31 cellular contexts compared by ENCODE assay signal in the genomic region with DNA sequence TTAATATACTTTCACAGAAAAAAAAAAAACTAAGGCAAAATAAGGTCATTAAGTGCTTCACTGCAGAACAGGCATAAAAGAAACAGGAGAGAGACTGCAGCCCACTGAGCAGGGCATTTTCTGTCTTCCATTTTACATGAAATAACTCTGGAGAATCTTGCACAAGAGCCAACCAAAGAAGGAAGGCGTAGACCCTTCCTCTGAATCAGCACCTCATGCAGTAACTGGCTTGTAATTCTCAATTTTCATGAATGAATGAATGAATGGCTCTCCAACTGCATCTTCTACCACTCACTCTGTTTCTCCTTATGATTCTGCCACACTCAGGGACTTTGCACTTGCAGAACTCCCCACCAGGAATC.
"Had no signal": no experiment of that assay in that cellular context is flagged by ENCODE, and none has a peak within 500 bp of the region (broad histone marks: within the 10 kb centered on the region; RNA-seq: fewer than 3 reads in every experiment).

No MANE protein-coding gene starts in this region.

- H3K9me3 Mint-ChIP-seq: activated CD4-positive, alpha-beta memory T cell treated with anti-CD3 and anti-CD28 coated beads, Interleukin-2, amount 10 ng/mL, durations not matched to agents 7 days and 5 days; activated CD4-positive, alpha-beta T cell treated with anti-CD3 and anti-CD28 coated beads, Interleukin-2, amount 10 ng/mL, durations not matched to agents 7 days and 5 days; activated T-cell treated with anti-CD3 and anti-CD28 coated beads, Interleukin-2, amount 50 U/mL, for 4 hours; activated T-helper 17 cell treated with anti-CD3 and anti-CD28 coated beads, Interleukin-2, amount 50 U/mL, for 72 hours; dendritic cell treated with granulocyte-macrophage colony-stimulating factor and Interleukin-4, amounts not matched to agents 40 ng/mL and 50 ng/mL, for 4 days; endodermal cell; T-helper 2 cell treated with Interferon-gamma antibody and Interleukin-4, amounts not matched to agents 5 μg/mL and 100 μg/mL, for 36 hours had no signal

- H3K4me1 Mint-ChIP-seq: activated CD4-positive, alpha-beta memory T cell treated with anti-CD3 and anti-CD28 coated beads, Interleukin-2, amount 10 ng/mL, durations not matched to agents 7 days and 5 days; activated CD4-positive, alpha-beta T cell treated with anti-CD3 and anti-CD28 coated beads, Interleukin-2, amount 10 ng/mL, durations not matched to agents 7 days and 5 days; activated T-helper 17 cell treated with anti-CD3 and anti-CD28 coated beads, Interleukin-2, amount 50 U/mL, for 72 hours; T-helper 17 cell had no signal

- H3K4me1 ChIP-seq: body of pancreas, colonic mucosa had no signal

- H3K27me3 ChIP-seq: body of pancreas, colonic mucosa, dorsolateral prefrontal cortex had no signal

- H3K36me3 ChIP-seq: colonic mucosa had no signal

- H3K9me3 ChIP-seq: body of pancreas, colonic mucosa had no signal

- ATAC-seq: activated T-cell treated with anti-CD3 and anti-CD28 coated beads, Interleukin-2, amount 50 U/mL, for 4 hours; activated T-helper 17 cell treated with anti-CD3 and anti-CD28 coated beads, Interleukin-2, amount 50 U/mL, for 72 hours; body of pancreas; esophagus mucosa; T-helper 17 cell had no signal

- H3K4me3 ChIP-seq: body of pancreas, colonic mucosa, dorsolateral prefrontal cortex had no signal

- H3K27ac ChIP-seq: body of pancreas, colonic mucosa, dorsolateral prefrontal cortex had no signal

- H3K4me3 Mint-ChIP-seq: activated CD4-positive, alpha-beta memory T cell treated with anti-CD3 and anti-CD28 coated beads, Interleukin-2, amount 10 ng/mL, durations not matched to agents 7 days and 5 days; activated CD4-positive, alpha-beta T cell treated with anti-CD3 and anti-CD28 coated beads, Interleukin-2, amount 10 ng/mL, durations not matched to agents 7 days and 5 days; activated naive CD8-positive, alpha-beta T cell; activated T-cell treated with anti-CD3 and anti-CD28 coated beads, Interleukin-2, amount 50 U/mL, for 4 hours; activated T-helper 17 cell treated with anti-CD3 and anti-CD28 coated beads, Interleukin-2, amount 50 U/mL, for 72 hours; dendritic cell treated with granulocyte-macrophage colony-stimulating factor and Interleukin-4, amounts not matched to agents 40 ng/mL and 50 ng/mL, for 4 days; endodermal cell; T-helper 17 cell; T-helper 2 cell treated with Interferon-gamma antibody and Interleukin-4, amounts not matched to agents 5 μg/mL and 100 μg/mL, for 36 hours had no signal

- H3K27ac Mint-ChIP-seq: activated CD4-positive, alpha-beta memory T cell treated with anti-CD3 and anti-CD28 coated beads, Interleukin-2, amount 10 ng/mL, durations not matched to agents 7 days and 5 days; activated CD4-positive, alpha-beta T cell treated with anti-CD3 and anti-CD28 coated beads, Interleukin-2, amount 10 ng/mL, durations not matched to agents 7 days and 5 days; activated naive CD8-positive, alpha-beta T cell; activated T-helper 17 cell treated with anti-CD3 and anti-CD28 coated beads, Interleukin-2, amount 50 U/mL, for 72 hours; dendritic cell treated with granulocyte-macrophage colony-stimulating factor and Interleukin-4, amounts not matched to agents 40 ng/mL and 50 ng/mL, for 4 days; endodermal cell; T-helper 17 cell; T-helper 2 cell treated with Interferon-gamma antibody and Interleukin-4, amounts not matched to agents 5 μg/mL and 100 μg/mL, for 36 hours had no signal

- FAIRE-seq: frontal cortex had no signal

- H3K27me3 Mint-ChIP-seq: activated CD4-positive, alpha-beta memory T cell treated with anti-CD3 and anti-CD28 coated beads, Interleukin-2, amount 10 ng/mL, durations not matched to agents 7 days and 5 days; activated CD4-positive, alpha-beta T cell treated with anti-CD3 and anti-CD28 coated beads, Interleukin-2, amount 10 ng/mL, durations not matched to agents 7 days and 5 days; activated naive CD8-positive, alpha-beta T cell; dendritic cell treated with granulocyte-macrophage colony-stimulating factor and Interleukin-4, amounts not matched to agents 40 ng/mL and 50 ng/mL, for 4 days had no signal

- H3K36me3 Mint-ChIP-seq: activated naive CD8-positive, alpha-beta T cell had no signal

- DNase-seq: activated CD4-positive, alpha-beta memory T cell treated with anti-CD3 and anti-CD28 coated beads, Interleukin-2, amount 10 ng/mL, durations not matched to agents 7 days and 5 days; activated CD4-positive, alpha-beta T cell treated with anti-CD3 and anti-CD28 coated beads for 1 hour; activated CD4-positive, alpha-beta T cell treated with anti-CD3 and anti-CD28 coated beads for 4 hours; activated CD4-positive, alpha-beta T cell treated with anti-CD3 and anti-CD28 coated beads, Interleukin-2, amount 10 ng/mL, durations not matched to agents 7 days and 5 days; activated CD4-positive, alpha-beta T cell treated with anti-CD3 and anti-CD28 coated beads, Interleukin-2, amount 50 U/mL, for 4 hours; activated CD4-positive, CD25-positive, alpha-beta regulatory T cell; activated effector memory CD4-positive, alpha-beta T cell treated with Interleukin-2 at 50 U/mL for 16 hours; activated gamma-delta T cell treated with Interleukin-2 at 50 U/mL for 16 hours; activated naive CD4-positive, alpha-beta T cell treated with anti-CD3 and anti-CD28 coated beads, Interleukin-2, amount 50 U/mL, for 16 hours; activated naive CD4-positive, alpha-beta T cell treated with Interleukin-2 at 50 U/mL for 16 hours; activated T-cell treated with anti-CD3 and anti-CD28 coated beads, Interleukin-2, amount 50 U/mL, for 4 hours; amniotic stem cell; anterior cingulate cortex; body of pancreas; caudate nucleus; cerebellar nuclear complex; colonic mucosa; dorsolateral prefrontal cortex; effector memory CD4-positive, alpha-beta T cell; endodermal cell; foreskin fibroblast; head of caudate nucleus; T-helper 1 cell; T-helper 17 cell; T1000 had no signal
